8 cellular contexts compared by ENCODE assay signal in the genomic region with DNA sequence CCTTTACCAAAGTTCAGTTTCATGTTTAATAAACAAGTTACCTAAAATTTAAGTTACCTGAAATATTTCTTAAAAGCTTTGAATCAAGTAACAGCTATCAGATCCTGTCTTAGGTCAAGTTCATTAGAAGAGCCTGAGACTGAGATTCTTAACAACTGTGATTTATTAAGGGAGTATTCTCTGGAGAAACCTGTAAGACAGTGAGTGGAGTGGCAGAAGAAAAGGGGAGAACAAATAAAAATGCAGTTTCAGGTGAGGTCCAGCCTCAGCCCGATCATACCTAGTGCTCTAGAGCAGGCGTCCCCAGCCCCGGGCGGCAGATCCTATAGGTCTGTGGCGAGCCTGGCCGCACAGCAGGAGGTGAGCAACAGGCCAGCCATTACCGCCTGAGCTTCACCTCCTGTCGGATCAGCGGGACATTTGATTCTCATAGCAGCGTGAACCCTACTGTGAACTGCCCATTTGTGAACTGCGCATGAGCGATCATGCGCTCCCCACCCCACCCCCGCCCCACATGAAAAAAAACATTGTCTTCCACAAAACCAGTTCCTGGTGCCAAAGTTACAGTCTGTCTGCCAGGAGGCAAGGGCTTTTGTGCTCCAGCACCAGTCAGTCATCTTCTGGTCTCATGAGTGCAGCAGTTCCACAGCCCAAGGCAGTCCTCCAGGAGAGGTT.
A peak's percentile ranks its signal among the peaks of the same experiment; 100 is the strongest.
DNase-seq lines count a peak whose midpoint lies in the region; ATAC-seq and TF ChIP-seq lines count a peak whose summit lies in the region.

No MANE protein-coding gene starts in this region.

- peaks cover 2% of the 10 kb centered on the region for H3K9me3 Mint-ChIP-seq in activated naive CD4-positive, alpha-beta T cell treated with anti-CD3 and anti-CD28 coated beads, Interleukin-2, amount 10 ng/mL, durations not matched to agents 7 days and 5 days

- H3K4me3 ChIP-seq in HAP-1 = no peak overlapping the region

- no peak overlapping the region for H3K4me3 Mint-ChIP-seq in activated naive CD4-positive, alpha-beta T cell treated with anti-CD3 and anti-CD28 coated beads, Interleukin-2, amount 10 ng/mL, durations not matched to agents 7 days and 5 days

- DNase-seq in HAP-1 (ENCODE audit: low spot score in 2 of 2) = peak; percentile 34 to 49
- DNase-seq in NCI-H774 (lab: John Stamatoyannopoulos, UW) = peak; percentile 88
- peak; percentile 80 for DNase-seq in glomerular visceral epithelial cell (ENCODE audit: extremely low spot score)
- DNase-seq in retina = peak; percentile 71
- DNase-seq in AG20443 (ENCODE audit: low spot score) = no peak
- DNase-seq in activated naive CD4-positive, alpha-beta T cell treated with anti-CD3 and anti-CD28 coated beads, Interleukin-2, amount 10 ng/mL, durations not matched to agents 7 days and 5 days = no peak
- no peak for DNase-seq in RWPE1 (ENCODE audit: low spot score)

- CTCF ChIA-PET in activated naive CD4-positive, alpha-beta T cell treated with anti-CD3 and anti-CD28 coated beads, Interleukin-2, amount 10 ng/mL, durations not matched to agents 7 days and 5 days (lab: Charles Lee) = no interaction called here
- CTCF ChIA-PET in RWPE1 (lab: Yijun Ruan, JAX) = no interaction called here

- H3K36me3 ChIP-seq in HAP-1 (replicated peaks) = no peaks in the 10 kb centered on the region

- H3K27me3 Mint-ChIP-seq in activated naive CD4-positive, alpha-beta T cell treated with anti-CD3 and anti-CD28 coated beads, Interleukin-2, amount 10 ng/mL, durations not matched to agents 7 days and 5 days = no peaks in the 10 kb centered on the region

- no peak overlapping the region for H3K27ac ChIP-seq in RWPE1

- H3K4me1 ChIP-seq in HAP-1 = peaks cover 3% of the 10 kb centered on the region; the same call in 1 of the 2 replicates

- no peaks in the 10 kb centered on the region for H3K27me3 ChIP-seq in HAP-1 (ENCODE audit: low read depth)

- no peaks in the 10 kb centered on the region for H3K36me3 Mint-ChIP-seq in activated naive CD4-positive, alpha-beta T cell treated with anti-CD3 and anti-CD28 coated beads, Interleukin-2, amount 10 ng/mL, durations not matched to agents 7 days and 5 days

- H3K27ac Mint-ChIP-seq in activated naive CD4-positive, alpha-beta T cell treated with anti-CD3 and anti-CD28 coated beads, Interleukin-2, amount 10 ng/mL, durations not matched to agents 7 days and 5 days = no peak overlapping the region

- ATAC-seq in HG03354 (IDR thresholded peaks at IDR 0.05; ENCODE audit: poor library complexity, severe bottlenecking, unreplicated experiment) = no peak

- in situ Hi-C loops in HAP-1 (cut with MboI; ENCODE audit: low sequenced_read_pairs) = no loop called here

- H3K9me3 ChIP-seq in HAP-1 = no peaks in the 10 kb centered on the region

- no peaks in the 10 kb centered on the region for H3K4me1 Mint-ChIP-seq in activated naive CD4-positive, alpha-beta T cell treated with anti-CD3 and anti-CD28 coated beads, Interleukin-2, amount 10 ng/mL, durations not matched to agents 7 days and 5 days

- POLR2A ChIA-PET in RWPE1 (lab: Yijun Ruan, JAX; ENCODE audit: low non-redundant PET) = no interaction called here

- no peak for TF ChIP-seq CTCF in RWPE1 (conservative IDR thresholded peaks at IDR 0.05; ENCODE audit: low read depth)

Comparison
In these comparisons a context has a peak if more than half of its experiments do, and no peak if none do; other contexts are left out.
1. DNase-seq: peak in HAP-1 (2 of 2), NCI-H774 (single experiment), glomerular visceral epithelial cell (single experiment) and retina (single experiment); none in AG20443 (single experiment), activated naive CD4-positive, alpha-beta T cell treated with anti-CD3 and anti-CD28 coated beads, Interleukin-2, amount 10 ng/mL, durations not matched to agents 7 days and 5 days (single experiment) and RWPE1 (single experiment).